In genomic region chr4:145887241-145887964, GRCh38 we compare ENCODE assay signal across 11 cellular contexts. TPM values are rescaled to one million over a fixed set of nuclear protein-coding genes. Genes with fewer than 3 reads are reported as not detected.
DNase-seq lines count a peak whose midpoint lies in the region; ATAC-seq and TF ChIP-seq lines count a peak whose summit lies in the region.
"Had no signal": no experiment of that assay in that cellular context is flagged by ENCODE, and none has a peak within 500 bp of the region (broad histone marks: within the 10 kb centered on the region; RNA-seq: fewer than 3 reads in every experiment).

No MANE protein-coding gene starts in this region.

- peak; percentile 81 for DNase-seq in adipocyte (ENCODE audit: low read depth)
- DNase-seq in left ventricle myocardium superior: no peak
- DNase-seq in HK-2 (ENCODE audit: unreplicated experiment): no peak
- no peak for DNase-seq in ACHN
- no peak for DNase-seq in GM13976 (ENCODE audit: low spot score)
- DNase-seq: effector memory CD8-positive, alpha-beta T cell; stimulated activated CD4-positive, alpha-beta T cell treated with anti-CD3 and anti-CD28 coated beads, Interleukin-4, amount 100 ng/mL, for 1 hour had no signal

- peaks cover 18% of the 10 kb centered on the region for H3K4me1 ChIP-seq in adipocyte (ENCODE audit: control insufficient read depth, insufficient read depth, low read length)
- peaks cover 11% of the 10 kb centered on the region for H3K4me1 ChIP-seq in skeletal muscle satellite cell (ENCODE audit: control insufficient read depth, insufficient read depth, low read length)

- intact Hi-C loops in left ventricle myocardium superior (cut with micrococcal nuclease): no loop called here

- H3K9me3 ChIP-seq in adipocyte (ENCODE audit: control insufficient read depth, low read length) (no peaks in the 10 kb centered on the region), skeletal muscle satellite cell (replicated peaks; ENCODE audit: low read length) (no peaks in the 10 kb centered on the region)

- in situ Hi-C loops in ACHN (cut with HindIII; ENCODE audit: low pct_ligation_motif_present, low pct_unique_long_range_greater_than_20kb, low sequenced_read_pairs): no loop called here
- in situ Hi-C loops in GM13976 (cut with MboI; ENCODE audit: low sequenced_read_pairs, unreplicated experiment): no loop called here

- H3K9ac ChIP-seq in adipocyte (ENCODE audit: low read length) (peak overlapping the region; percentile 50), skeletal muscle satellite cell (ENCODE audit: low read depth, low read length) (no peak overlapping the region)

- H3K27me3 ChIP-seq in adipocyte (replicated peaks; ENCODE audit: control insufficient read depth, insufficient read depth, low read length): no peaks in the 10 kb centered on the region
- H3K27me3 ChIP-seq in skeletal muscle satellite cell (ENCODE audit: control insufficient read depth, insufficient read depth, low read length): no peaks in the 10 kb centered on the region

- H3K4me3 ChIP-seq in adipocyte (ENCODE audit: low read length): peak overlapping the region; percentile 33
- no peak overlapping the region for H3K4me3 ChIP-seq in skeletal muscle satellite cell (ENCODE audit: low read length)

- peak; percentile 42 for ATAC-seq in GM19397 (IDR thresholded peaks at IDR 0.05; ENCODE audit: unreplicated experiment)
- ATAC-seq in left ventricle myocardium superior: peak; percentile 74
- ATAC-seq in HG03457 (IDR thresholded peaks at IDR 0.05; ENCODE audit: unreplicated experiment): no peak
- ATAC-seq: effector memory CD8-positive, alpha-beta T cell; HepG2 had no signal

- peak overlapping the region; percentile 30 for H3K4me2 ChIP-seq in skeletal muscle satellite cell (ENCODE audit: low read length)

- no peak for TF ChIP-seq CTCF in GM13976 (IDR thresholded peaks at IDR 0.05; ENCODE audit: borderline replicate concordance, control extremely low read depth, extremely low read depth, insufficient read depth, missing control alignments)

- H3K36me3 ChIP-seq in adipocyte (ENCODE audit: control insufficient read depth, insufficient read depth, low read length, severe bottlenecking): peaks cover 4% of the 10 kb centered on the region
- H3K36me3 ChIP-seq in skeletal muscle satellite cell (ENCODE audit: insufficient read depth, low read length): peaks cover 2% of the 10 kb centered on the region

RNA-seq across cellular contexts. Expression of gene ZNF827, which starts 51.2 kb away (rescaled TPM):
- total RNA-seq in left ventricle myocardium superior: 13.8 TPM
- total RNA-seq in skeletal muscle satellite cell (2012; rRNA removed): 2.5 and 6.1 TPM in 2 replicates
